8 cellular contexts compared by ENCODE assay signal in the genomic region with DNA sequence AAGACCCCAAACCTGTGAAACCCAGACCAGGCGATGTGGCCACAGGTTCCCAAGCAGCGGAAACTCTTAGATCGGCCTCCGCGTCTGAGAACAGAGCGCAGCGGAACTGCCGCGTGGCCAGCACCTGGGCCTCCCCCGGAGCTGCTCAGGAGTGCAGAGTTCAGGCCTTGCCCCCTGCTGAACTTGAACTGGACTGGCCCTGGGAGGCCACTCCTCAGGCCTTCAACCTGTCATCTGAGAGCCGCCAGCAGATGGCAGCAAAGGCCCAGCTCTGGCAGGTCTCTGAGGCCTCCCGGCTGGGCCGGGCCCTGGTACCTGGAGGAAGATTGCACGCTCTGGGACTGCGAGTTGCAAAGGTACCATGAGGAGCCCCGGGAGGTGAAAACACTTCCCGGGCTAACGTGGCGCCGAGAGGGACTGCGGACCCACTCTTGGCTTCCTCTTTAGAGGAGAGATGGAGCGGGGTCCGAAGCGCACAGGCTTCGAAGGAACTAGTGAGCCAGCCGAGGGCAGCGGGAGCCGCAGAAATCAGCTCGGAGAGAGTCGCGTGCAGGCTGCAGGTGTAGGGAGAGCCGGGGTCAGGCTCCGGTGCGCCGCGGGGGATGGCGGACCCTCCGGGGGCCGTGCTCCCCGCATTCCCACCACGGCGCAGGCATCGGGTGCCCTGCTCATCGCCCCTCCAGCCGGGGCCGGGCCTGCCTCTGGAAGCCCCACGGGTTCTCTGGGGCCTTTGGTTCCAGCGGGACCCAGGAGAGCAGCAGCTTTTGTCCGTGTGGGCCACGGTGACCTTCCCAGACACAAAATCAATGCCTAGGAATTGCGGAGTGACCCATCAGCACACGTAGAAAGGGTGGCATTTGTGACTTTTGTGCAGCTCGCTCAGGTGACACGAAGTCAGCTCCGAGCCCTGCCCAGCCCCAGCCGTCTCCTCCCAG.
A peak's percentile ranks its signal among the peaks of the same experiment; 100 is the strongest.
DNase-seq lines count a peak whose midpoint lies in the region; ATAC-seq and TF ChIP-seq lines count a peak whose summit lies in the region.

No MANE protein-coding gene starts in this region.

- H3K4me3 ChIP-seq in Panc1 (ENCODE audit: low read depth in 2 of 2, low read length in 2 of 2) (no peak overlapping the region), neural cell (ENCODE audit: low read length) (no peak overlapping the region)

- no peak overlapping the region for H3K9ac ChIP-seq in neural cell (ENCODE audit: low read length)

- H3K36me3 ChIP-seq in Panc1 (ENCODE audit: control insufficient read depth, insufficient read depth, low read length) = no peaks in the 10 kb centered on the region
- H3K36me3 ChIP-seq in neural cell (ENCODE audit: insufficient read depth, low read length) = no peaks in the 10 kb centered on the region

- no peaks in the 10 kb centered on the region for H3K36me3 Mint-ChIP-seq in activated T-helper 2 cell treated with anti-CD3 and anti-CD28 coated beads, Interferon-gamma antibody, Interleukin-2, Interleukin-4, amounts not matched to agents 10 μg/mL and 5 μg/mL and 100 μg/mL, durations not matched to agents 14 hours and 24 hours and 36 hours (ENCODE audit: low read depth)
- no peaks in the 10 kb centered on the region for H3K36me3 Mint-ChIP-seq in stimulated activated naive CD8-positive, alpha-beta T cell treated with anti-CD3 and anti-CD28 coated beads, Interleukin-15, Interleukin-2, amounts not matched to agents 100 ng/mL and 50 ng/mL, for 24 hours (ENCODE audit: low read depth)

- H3K9me2 ChIP-seq in neural cell (ENCODE audit: insufficient read depth, low read length) = no peaks in the 10 kb centered on the region

- H4K20me1 ChIP-seq in neural cell (ENCODE audit: insufficient read depth) = no peaks in the 10 kb centered on the region

- intact Hi-C loops in Panc1 (cut with micrococcal nuclease; ENCODE audit: unreplicated experiment) = no loop called here
- intact Hi-C loops in activated T-helper 2 cell treated with anti-CD3 and anti-CD28 coated beads, Interferon-gamma antibody, Interleukin-2, Interleukin-4, amounts not matched to agents 10 μg/mL and 5 μg/mL and 100 μg/mL, durations not matched to agents 14 hours and 24 hours and 36 hours (cut with micrococcal nuclease) = loop anchor here (5.0 kb wide), 1 partner anchor 38 kb away; no protein-coding TSS in a partner anchor

- ATAC-seq in GM21423 (IDR thresholded peaks at IDR 0.05; ENCODE audit: unreplicated experiment) = peak; percentile 99
- peak; percentile 98 for ATAC-seq in Panc1

- no peaks in the 10 kb centered on the region for H3K27me3 ChIP-seq in Panc1 (ENCODE audit: control insufficient read depth, insufficient read depth, low read length)
- no peaks in the 10 kb centered on the region for H3K27me3 ChIP-seq in neural cell (ENCODE audit: insufficient read depth, low read depth, low read length)

- H3K9me3 ChIP-seq in Panc1 (ENCODE audit: control insufficient read depth, insufficient read depth, low read depth, low read length) (no peaks in the 10 kb centered on the region), neural cell (ENCODE audit: low read length) (no peaks in the 10 kb centered on the region)

- DNase-seq in DMS53 treated with DMSO at 0.1 percent for 48 hours (lab: John Stamatoyannopoulos, UW; ENCODE audit: unreplicated experiment) (peak; percentile 53), HT1080 (ENCODE audit: low read depth) (peak; percentile 57), Panc1 (ENCODE audit: low read depth, low spot score) (peak; percentile 57), fibroblast of the conjunctiva (ENCODE audit: low read depth) (peak; percentile 47)
- peak; percentile 73 for DNase-seq in activated T-helper 2 cell treated with anti-CD3 and anti-CD28 coated beads, Interferon-gamma antibody, Interleukin-2, Interleukin-4, amounts not matched to agents 10 μg/mL and 5 μg/mL and 100 μg/mL, durations not matched to agents 14 hours and 24 hours and 36 hours (ENCODE audit: low spot score)

- peaks cover 3% of the 10 kb centered on the region for H3K4me1 Mint-ChIP-seq in activated T-helper 2 cell treated with anti-CD3 and anti-CD28 coated beads, Interferon-gamma antibody, Interleukin-2, Interleukin-4, amounts not matched to agents 10 μg/mL and 5 μg/mL and 100 μg/mL, durations not matched to agents 14 hours and 24 hours and 36 hours (ENCODE audit: low read depth)
- H3K4me1 Mint-ChIP-seq in stimulated activated naive CD8-positive, alpha-beta T cell treated with anti-CD3 and anti-CD28 coated beads, Interleukin-15, Interleukin-2, amounts not matched to agents 100 ng/mL and 50 ng/mL, for 24 hours (ENCODE audit: low read depth) = peaks cover 4% of the 10 kb centered on the region

- no TSS peak for BruUV-seq in Panc1 (replicated peaks; lab: Mats Ljungman, UMichigan)

- H3K4me3 Mint-ChIP-seq in activated T-helper 2 cell treated with anti-CD3 and anti-CD28 coated beads, Interferon-gamma antibody, Interleukin-2, Interleukin-4, amounts not matched to agents 10 μg/mL and 5 μg/mL and 100 μg/mL, durations not matched to agents 14 hours and 24 hours and 36 hours (ENCODE audit: low read depth) = peak overlapping the region; percentile 52
- peak overlapping the region; percentile 79 for H3K4me3 Mint-ChIP-seq in stimulated activated naive CD8-positive, alpha-beta T cell treated with anti-CD3 and anti-CD28 coated beads, Interleukin-15, Interleukin-2, amounts not matched to agents 100 ng/mL and 50 ng/mL, for 24 hours

- no peak overlapping the region for H3K27ac Mint-ChIP-seq in activated T-helper 2 cell treated with anti-CD3 and anti-CD28 coated beads, Interferon-gamma antibody, Interleukin-2, Interleukin-4, amounts not matched to agents 10 μg/mL and 5 μg/mL and 100 μg/mL, durations not matched to agents 14 hours and 24 hours and 36 hours
- peak overlapping the region; percentile 21 for H3K27ac Mint-ChIP-seq in stimulated activated naive CD8-positive, alpha-beta T cell treated with anti-CD3 and anti-CD28 coated beads, Interleukin-15, Interleukin-2, amounts not matched to agents 100 ng/mL and 50 ng/mL, for 24 hours

- no peaks in the 10 kb centered on the region for H3F3A ChIP-seq in neural cell (ENCODE audit: insufficient read depth, low read length, poor library complexity, severe bottlenecking)

- H3K27ac ChIP-seq in Panc1 (ENCODE audit: low read length) (no peak overlapping the region), neural cell (ENCODE audit: low read length) (no peak overlapping the region)

- in situ Hi-C loops in Panc1 (cut with HindIII; ENCODE audit: low pct_unique_long_range_greater_than_20kb, low sequenced_read_pairs) = no loop called here

- TF ChIP-seq RAD21 in neural cell (conservative IDR thresholded peaks at IDR 0.05) = peak; percentile 86

- no peaks in the 10 kb centered on the region for H3K9me3 Mint-ChIP-seq in activated T-helper 2 cell treated with anti-CD3 and anti-CD28 coated beads, Interferon-gamma antibody, Interleukin-2, Interleukin-4, amounts not matched to agents 10 μg/mL and 5 μg/mL and 100 μg/mL, durations not matched to agents 14 hours and 24 hours and 36 hours
- H3K9me3 Mint-ChIP-seq in stimulated activated naive CD8-positive, alpha-beta T cell treated with anti-CD3 and anti-CD28 coated beads, Interleukin-15, Interleukin-2, amounts not matched to agents 100 ng/mL and 50 ng/mL, for 24 hours = no peaks in the 10 kb centered on the region

- CTCF ChIA-PET in Panc1 (lab: Charles Lee) = no interaction called here

- H3K4me2 ChIP-seq in neural cell (ENCODE audit: low read length) = no peak overlapping the region

- TF ChIP-seq CTCF in Panc1 (IDR thresholded peaks at IDR 0.05) (peak; percentile 93), neural cell (IDR thresholded peaks at IDR 0.05; ENCODE audit: poor library complexity, severe bottlenecking) (peak; percentile 92)

- no peaks in the 10 kb centered on the region for H3K79me2 ChIP-seq in neural cell (replicated peaks; ENCODE audit: insufficient read depth, low read length)

- H3K4me1 ChIP-seq in Panc1 (ENCODE audit: control insufficient read depth, insufficient read depth, low read length) = no peaks in the 10 kb centered on the region; the same call in 1 of the 2 replicates

- peaks cover 9% of the 10 kb centered on the region for H3K27me3 Mint-ChIP-seq in activated T-helper 2 cell treated with anti-CD3 and anti-CD28 coated beads, Interferon-gamma antibody, Interleukin-2, Interleukin-4, amounts not matched to agents 10 μg/mL and 5 μg/mL and 100 μg/mL, durations not matched to agents 14 hours and 24 hours and 36 hours (ENCODE audit: low read depth)
- H3K27me3 Mint-ChIP-seq in stimulated activated naive CD8-positive, alpha-beta T cell treated with anti-CD3 and anti-CD28 coated beads, Interleukin-15, Interleukin-2, amounts not matched to agents 100 ng/mL and 50 ng/mL, for 24 hours = peaks cover 17% of the 10 kb centered on the region

- POLR2A ChIA-PET in Panc1 (lab: Charles Lee) = no interaction called here

- peak; percentile 13 for TF ChIP-seq EP300 in neural cell (conservative IDR thresholded peaks at IDR 0.05; ENCODE audit: poor library complexity, severe bottlenecking)

- no peak overlapping the region for H2AFZ ChIP-seq in neural cell (ENCODE audit: low read depth, low read length)

TF ChIP-seq in neural cell, 6 proteins besides CTCF, POLR2A, EP300 and RAD21 (continues in another document):
- peak; percentile 83 for TF ChIP-seq SMC3 (conservative IDR thresholded peaks at IDR 0.05; ENCODE audit: poor library complexity)
- TF ChIP-seq EZH2 (IDR thresholded peaks at IDR 0.05; ENCODE audit: borderline replicate concordance, insufficient read depth, low read length, poor library complexity, severe bottlenecking) = no peak
- TF ChIP-seq POLR2AphosphoS5 (IDR thresholded peaks at IDR 0.05) = no peak
- TF ChIP-seq TAF1 (IDR thresholded peaks at IDR 0.05; ENCODE audit: low read depth) = no peak
